1 cellular context compared by ENCODE assay signal in the genomic region with DNA sequence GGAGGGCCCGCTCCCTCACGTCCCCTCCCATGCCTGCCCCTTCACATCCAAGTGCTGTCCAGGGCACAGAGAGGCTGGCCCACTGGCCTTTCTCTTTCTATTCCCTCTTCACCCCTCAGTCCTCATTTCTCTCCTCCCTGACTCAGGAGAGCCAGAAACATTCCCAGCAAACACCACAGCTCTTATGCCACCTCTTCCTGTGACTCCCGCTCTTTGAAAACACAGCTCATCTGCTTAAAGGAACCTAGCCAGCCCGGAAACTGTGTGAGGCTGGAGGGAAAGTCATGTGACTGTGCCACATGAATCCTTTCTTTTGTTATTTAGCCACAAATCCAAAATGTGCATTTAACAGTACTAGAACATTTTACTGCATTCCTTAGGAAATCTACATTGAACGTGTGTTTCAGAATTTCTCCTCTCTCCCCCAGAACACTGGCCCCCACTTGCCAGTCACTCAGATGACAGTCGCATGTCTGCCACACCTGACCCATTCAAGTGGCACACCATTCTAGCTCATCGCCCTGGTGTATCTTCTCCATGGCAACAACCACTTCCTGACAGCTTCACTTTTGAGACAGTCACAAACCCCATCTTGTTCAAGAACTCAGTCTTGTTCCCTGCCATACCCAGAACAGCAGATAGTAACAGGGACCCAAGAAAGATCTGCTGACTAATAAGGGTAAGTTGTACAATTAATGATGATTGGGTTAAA.
TF ChIP-seq lines count a peak whose summit lies in the region.

No MANE protein-coding gene starts in this region.

TF ChIP-seq in GM12878, 131 proteins besides CTCF, POLR2A, EP300 and RAD21 (continued from another document):
- TF ChIP-seq, protein P1, sequence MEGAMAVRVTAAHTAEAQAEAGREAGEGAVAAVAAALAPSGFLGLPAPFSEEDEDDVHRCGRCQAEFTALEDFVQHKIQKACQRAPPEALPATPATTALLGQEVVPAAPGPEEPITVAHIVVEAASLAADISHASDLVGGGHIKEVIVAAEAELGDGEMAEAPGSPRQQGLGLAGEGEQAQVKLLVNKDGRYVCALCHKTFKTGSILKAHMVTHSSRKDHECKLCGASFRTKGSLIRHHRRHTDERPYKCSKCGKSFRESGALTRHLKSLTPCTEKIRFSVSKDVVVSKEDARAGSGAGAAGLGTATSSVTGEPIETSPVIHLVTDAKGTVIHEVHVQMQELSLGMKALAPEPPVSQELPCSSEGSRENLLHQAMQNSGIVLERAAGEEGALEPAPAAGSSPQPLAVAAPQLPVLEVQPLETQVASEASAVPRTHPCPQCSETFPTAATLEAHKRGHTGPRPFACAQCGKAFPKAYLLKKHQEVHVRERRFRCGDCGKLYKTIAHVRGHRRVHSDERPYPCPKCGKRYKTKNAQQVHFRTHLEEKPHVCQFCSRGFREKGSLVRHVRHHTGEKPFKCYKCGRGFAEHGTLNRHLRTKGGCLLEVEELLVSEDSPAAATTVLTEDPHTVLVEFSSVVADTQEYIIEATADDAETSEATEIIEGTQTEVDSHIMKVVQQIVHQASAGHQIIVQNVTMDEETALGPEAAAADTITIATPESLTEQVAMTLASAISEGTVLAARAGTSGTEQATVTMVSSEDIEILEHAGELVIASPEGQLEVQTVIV (IDR thresholded peaks at IDR 0.05; ENCODE audit: borderline replicate concordance, partially characterized antibody): no peak
- TF ChIP-seq ATF7 (IDR thresholded peaks at IDR 0.05; ENCODE audit: low read depth): no peak
TF ChIP-seq in GM12878: peak in this region for 0.
